Comparison of ENCODE assay signal across 8 cellular contexts in the genomic region with DNA sequence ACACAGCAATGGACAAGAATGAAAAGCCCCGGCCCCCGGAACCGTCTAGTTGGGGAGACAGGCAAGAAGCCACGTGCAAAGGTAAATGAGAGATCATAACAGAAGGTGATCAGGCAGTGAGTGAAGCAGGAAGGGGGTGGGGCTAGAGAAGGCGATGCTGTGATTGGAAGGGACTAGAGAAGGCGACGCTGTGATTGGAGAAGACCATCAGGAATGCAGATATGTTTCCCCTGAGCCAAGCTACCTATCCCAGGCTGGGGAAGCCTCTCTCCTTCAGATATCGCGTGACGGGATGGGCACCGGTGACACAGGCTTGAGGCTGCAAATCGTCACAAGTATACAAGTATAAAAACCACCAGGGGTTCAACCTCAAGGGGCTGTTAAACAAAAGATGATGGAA. TPM values are rescaled to one million over a fixed set of nuclear protein-coding genes. Genes with fewer than 3 reads are reported as not detected.
DNase-seq lines count a peak whose midpoint lies in the region; ATAC-seq and TF ChIP-seq lines count a peak whose summit lies in the region.

No MANE protein-coding gene starts in this region.

- no peak overlapping the region for H2AFZ ChIP-seq in osteoblast (ENCODE audit: low read length)

- peaks cover 2% of the 10 kb centered on the region for H3K4me1 ChIP-seq in CD4-positive, CD25-positive, alpha-beta regulatory T cell (ENCODE audit: control insufficient read depth, insufficient read depth, low read length, poor library complexity, severe bottlenecking)
- H3K4me1 ChIP-seq in adrenal gland (replicated peaks in 1 of 2) (peaks cover 2 to 7% of the 10 kb centered on the region in 2 donors), osteoblast (ENCODE audit: insufficient read depth, low read length) (no peaks in the 10 kb centered on the region), heart right ventricle (peaks cover 2 to 31% (median 13%) of the 10 kb centered on the region in 9 donors)

- H3K36me3 Mint-ChIP-seq in CD4-positive, CD25-positive, alpha-beta regulatory T cell: peaks cover 13% of the 10 kb centered on the region
- H3K36me3 Mint-ChIP-seq in activated T-cell treated with anti-CD3 and anti-CD28 coated beads, Interleukin-2, amount 50 U/mL, for 4 hours (ENCODE audit: insufficient read depth): peaks cover 7% of the 10 kb centered on the region
- H3K36me3 Mint-ChIP-seq in activated T-helper 1 cell treated with anti-CD3 and anti-CD28 coated beads, Interleukin-12 subunit alpha, Interleukin-12 subunit beta, Interleukin-2, Interleukin-4 antibody, amounts not matched to agents 30 ng/mL and 10 ng/mL and 1 ng/mL, durations not matched to agents 14 hours and 24 hours and 36 hours (ENCODE audit: low read depth): peaks cover 6% of the 10 kb centered on the region

- H3K27ac ChIP-seq in CD4-positive, CD25-positive, alpha-beta regulatory T cell (ENCODE audit: insufficient read depth, low read length, poor library complexity, severe bottlenecking): no peak overlapping the region
- H3K27ac ChIP-seq in adrenal gland: no peak overlapping the region
- H3K27ac ChIP-seq in osteoblast (ENCODE audit: low read depth, low read length): no peak overlapping the region
- H3K27ac ChIP-seq in heart right ventricle: no peak overlapping the region

- H3K27me3 Mint-ChIP-seq in CD4-positive, CD25-positive, alpha-beta regulatory T cell: no peaks in the 10 kb centered on the region
- H3K27me3 Mint-ChIP-seq in activated T-cell treated with anti-CD3 and anti-CD28 coated beads, Interleukin-2, amount 50 U/mL, for 4 hours (ENCODE audit: low read depth): no peaks in the 10 kb centered on the region
- H3K27me3 Mint-ChIP-seq in activated T-helper 1 cell treated with anti-CD3 and anti-CD28 coated beads, Interleukin-12 subunit alpha, Interleukin-12 subunit beta, Interleukin-2, Interleukin-4 antibody, amounts not matched to agents 30 ng/mL and 10 ng/mL and 1 ng/mL, durations not matched to agents 14 hours and 24 hours and 36 hours (ENCODE audit: insufficient read depth): no peaks in the 10 kb centered on the region

- no peak for TF ChIP-seq CTCF in adrenal gland (IDR thresholded peaks at IDR 0.05)
- no peak for TF ChIP-seq CTCF in osteoblast (IDR thresholded peaks at IDR 0.05; ENCODE audit: extremely low read depth, low read depth, low read length)
- no peak for TF ChIP-seq CTCF in heart right ventricle (IDR thresholded peaks at IDR 0.05)

- no peak for TF ChIP-seq POLR2A in adrenal gland (IDR thresholded peaks at IDR 0.05)

- H3K79me2 ChIP-seq in osteoblast (ENCODE audit: insufficient read depth, low read length): no peaks in the 10 kb centered on the region

- WGBS in adrenal gland, 4 donors: 71 to 78% (median 74%) methylated on average over 12 of the region's 12 CpGs
- WGBS in heart right ventricle, 2 donors: 60 to 69% methylated on average over 12 of the region's 12 CpGs

- H3K9me3 ChIP-seq in CD4-positive, CD25-positive, alpha-beta regulatory T cell (ENCODE audit: control insufficient read depth in 2 of 2, low read length in 2 of 2): no peaks in the 10 kb centered on the region
- H3K9me3 ChIP-seq in adrenal gland (replicated peaks in 1 of 3) (no peaks in the 10 kb centered on the region), osteoblast (ENCODE audit: low read depth, low read length) (no peaks in the 10 kb centered on the region), heart right ventricle (no peaks in the 10 kb centered on the region)

- H3K4me2 ChIP-seq in osteoblast (ENCODE audit: insufficient read depth, low read length): no peak overlapping the region

- DNase-seq in CD4-positive, CD25-positive, alpha-beta regulatory T cell: peak in 2 of 3 donors; percentile 34 to 77
- DNase-seq in NAMALWA (ENCODE audit: low spot score): peak; percentile 66
- peak; percentile 38 for DNase-seq in activated T-cell treated with anti-CD3 and anti-CD28 coated beads, Interleukin-2, amount 50 U/mL, for 4 hours
- DNase-seq in islet precursor cell: peak; percentile 93
- DNase-seq in adrenal gland: no peak
- no peak for DNase-seq in osteoblast (ENCODE audit: insufficient read length, low spot score, missing footprints)
- no peak for DNase-seq in activated T-helper 1 cell treated with anti-CD3 and anti-CD28 coated beads, Interleukin-12 subunit alpha, Interleukin-12 subunit beta, Interleukin-2, Interleukin-4 antibody, amounts not matched to agents 30 ng/mL and 10 ng/mL and 1 ng/mL, durations not matched to agents 14 hours and 24 hours and 36 hours (ENCODE audit: low spot score)
- DNase-seq in heart right ventricle: no peak

- intact Hi-C loops in adrenal gland (cut with DNase I): no loop called here
- intact Hi-C loops in activated T-helper 1 cell treated with anti-CD3 and anti-CD28 coated beads, Interleukin-12 subunit alpha, Interleukin-12 subunit beta, Interleukin-2, Interleukin-4 antibody, amounts not matched to agents 30 ng/mL and 10 ng/mL and 1 ng/mL, durations not matched to agents 14 hours and 24 hours and 36 hours (cut with micrococcal nuclease): no loop called here
- intact Hi-C loops in heart right ventricle (cut with DNase I): no loop called here

- peaks cover 7% of the 10 kb centered on the region for H3K36me3 ChIP-seq in CD4-positive, CD25-positive, alpha-beta regulatory T cell (ENCODE audit: control insufficient read depth, insufficient read depth, low read length)
- peaks cover 0 to 28% of the 10 kb centered on the region in 2 donors for H3K36me3 ChIP-seq in adrenal gland (replicated peaks in 1 of 2)
- H3K36me3 ChIP-seq in osteoblast (ENCODE audit: insufficient read depth, low read length): peaks cover 21% of the 10 kb centered on the region
- H3K36me3 ChIP-seq in heart right ventricle: peaks cover 0 to 77% (median 4%) of the 10 kb centered on the region in 9 donors

- no peak overlapping the region for H3K4me3 ChIP-seq in CD4-positive, CD25-positive, alpha-beta regulatory T cell (ENCODE audit: low read depth, low read length)
- H3K4me3 ChIP-seq in adrenal gland (no peak overlapping the region), osteoblast (ENCODE audit: insufficient read depth, low read length) (no peak overlapping the region), heart right ventricle (no peak overlapping the region)

- H3K9me3 Mint-ChIP-seq in CD4-positive, CD25-positive, alpha-beta regulatory T cell: no peaks in the 10 kb centered on the region
- no peaks in the 10 kb centered on the region for H3K9me3 Mint-ChIP-seq in activated T-cell treated with anti-CD3 and anti-CD28 coated beads, Interleukin-2, amount 50 U/mL, for 4 hours
- no peaks in the 10 kb centered on the region for H3K9me3 Mint-ChIP-seq in activated T-helper 1 cell treated with anti-CD3 and anti-CD28 coated beads, Interleukin-12 subunit alpha, Interleukin-12 subunit beta, Interleukin-2, Interleukin-4 antibody, amounts not matched to agents 30 ng/mL and 10 ng/mL and 1 ng/mL, durations not matched to agents 14 hours and 24 hours and 36 hours

- peak overlapping the region; percentile 22 to 88 (median 63) for H3K27ac Mint-ChIP-seq in CD4-positive, CD25-positive, alpha-beta regulatory T cell
- H3K27ac Mint-ChIP-seq in activated T-helper 1 cell treated with anti-CD3 and anti-CD28 coated beads, Interleukin-12 subunit alpha, Interleukin-12 subunit beta, Interleukin-2, Interleukin-4 antibody, amounts not matched to agents 30 ng/mL and 10 ng/mL and 1 ng/mL, durations not matched to agents 14 hours and 24 hours and 36 hours: no peak overlapping the region

- no peaks in the 10 kb centered on the region for H4K20me1 ChIP-seq in osteoblast (ENCODE audit: insufficient read depth, low read length)

- ATAC-seq in CD4-positive, CD25-positive, alpha-beta regulatory T cell (ENCODE audit: low read depth in 2 of 2): peak; percentile 48 to 73
- peak; percentile 69 to 77 for ATAC-seq in activated T-cell treated with anti-CD3 and anti-CD28 coated beads, Interleukin-2, amount 50 U/mL, for 4 hours
- no peak for ATAC-seq in heart right ventricle

- H3K4me3 Mint-ChIP-seq in CD4-positive, CD25-positive, alpha-beta regulatory T cell: no peak overlapping the region
- H3K4me3 Mint-ChIP-seq in activated T-cell treated with anti-CD3 and anti-CD28 coated beads, Interleukin-2, amount 50 U/mL, for 4 hours: no peak overlapping the region
- no peak overlapping the region for H3K4me3 Mint-ChIP-seq in activated T-helper 1 cell treated with anti-CD3 and anti-CD28 coated beads, Interleukin-12 subunit alpha, Interleukin-12 subunit beta, Interleukin-2, Interleukin-4 antibody, amounts not matched to agents 30 ng/mL and 10 ng/mL and 1 ng/mL, durations not matched to agents 14 hours and 24 hours and 36 hours

- no peaks in the 10 kb centered on the region for H3K27me3 ChIP-seq in CD4-positive, CD25-positive, alpha-beta regulatory T cell (ENCODE audit: control insufficient read depth, insufficient read depth, low read length)
- H3K27me3 ChIP-seq in adrenal gland (no peaks in the 10 kb centered on the region), osteoblast (ENCODE audit: insufficient read depth, low read length) (no peaks in the 10 kb centered on the region), heart right ventricle (no peaks in the 10 kb centered on the region)

- H3K4me1 Mint-ChIP-seq in CD4-positive, CD25-positive, alpha-beta regulatory T cell: peaks cover 0 to 16% (median 6%) of the 10 kb centered on the region in 4 donors
- peaks cover 8% of the 10 kb centered on the region for H3K4me1 Mint-ChIP-seq in activated T-cell treated with anti-CD3 and anti-CD28 coated beads, Interleukin-2, amount 50 U/mL, for 4 hours (ENCODE audit: low read depth)
- no peaks in the 10 kb centered on the region for H3K4me1 Mint-ChIP-seq in activated T-helper 1 cell treated with anti-CD3 and anti-CD28 coated beads, Interleukin-12 subunit alpha, Interleukin-12 subunit beta, Interleukin-2, Interleukin-4 antibody, amounts not matched to agents 30 ng/mL and 10 ng/mL and 1 ng/mL, durations not matched to agents 14 hours and 24 hours and 36 hours (ENCODE audit: low read depth)

RNA-seq across cellular contexts. Expression of a gene that starts 21.8 kb away (rescaled TPM):
- total RNA-seq in CD4-positive, CD25-positive, alpha-beta regulatory T cell: 82.9 TPM
- 1 to 10 TPM; 5.3 to 7.5 (median 5.9) TPM for polyA plus RNA-seq in CD4-positive, CD25-positive, alpha-beta regulatory T cell
- 10 to 100 TPM; 65.2 to 75.4 (median 66.2) TPM for total RNA-seq in activated T-cell treated with anti-CD3 and anti-CD28 coated beads, Interleukin-2, amount 50 U/mL, for 4 hours
- 10 to 100 TPM in 6 of 8 donors, 1 to 10 TPM in 2; 7.6 to 22.8 (median 12.8) TPM for total RNA-seq in adrenal gland
- 100 to 1,000 TPM in 1 of 3 donors, 10 to 100 TPM in 1, 1 to 10 TPM in 1; 6.7 to 147 (median 54.1) TPM for polyA plus RNA-seq in adrenal gland
- total RNA-seq in osteoblast: 11.5 and 11.9 TPM in 2 replicates
- 57.8 and 61.5 TPM in 2 replicates for total RNA-seq in activated T-helper 1 cell treated with anti-CD3 and anti-CD28 coated beads, Interleukin-12 subunit alpha, Interleukin-12 subunit beta, Interleukin-2, Interleukin-4 antibody, amounts not matched to agents 30 ng/mL and 10 ng/mL and 1 ng/mL, durations not matched to agents 14 hours and 24 hours and 36 hours
- 10 to 100 TPM; 15.5 to 21.2 (median 17.8) TPM for total RNA-seq in heart right ventricle
- polyA plus RNA-seq in heart right ventricle: 10 to 100 TPM; 26.8 to 50.0 TPM

RNA-seq across cellular contexts. Expression of a gene that starts 32.0 kb away (rescaled TPM):
- total RNA-seq in CD4-positive, CD25-positive, alpha-beta regulatory T cell: 23.2 TPM
- polyA plus RNA-seq in CD4-positive, CD25-positive, alpha-beta regulatory T cell: 1 to 10 TPM in 2 of 4 donors, under 1 TPM in 2; 0.48 to 1.6 (median 0.83) TPM
- total RNA-seq in activated T-cell treated with anti-CD3 and anti-CD28 coated beads, Interleukin-2, amount 50 U/mL, for 4 hours: 10 to 100 TPM; 11.3 to 13.8 (median 12.3) TPM
- total RNA-seq in adrenal gland (10 to 100 TPM in 3 of 8 donors, 1 to 10 TPM in 5; 5.6 to 21.4 (median 8.3) TPM), osteoblast (2.4 and 2.5 TPM in 2 replicates), heart right ventricle (10 to 100 TPM; 10.4 to 15.8 (median 12.0) TPM)
- polyA plus RNA-seq in adrenal gland (10 to 100 TPM in 1 of 3 donors, 1 to 10 TPM in 2; 1.4 to 15.4 (median 6.8) TPM), heart right ventricle (1 to 10 TPM; 2.7 to 5.9 TPM)
- total RNA-seq in activated T-helper 1 cell treated with anti-CD3 and anti-CD28 coated beads, Interleukin-12 subunit alpha, Interleukin-12 subunit beta, Interleukin-2, Interleukin-4 antibody, amounts not matched to agents 30 ng/mL and 10 ng/mL and 1 ng/mL, durations not matched to agents 14 hours and 24 hours and 36 hours: 16.0 and 17.0 TPM in 2 replicates

RNA-seq across cellular contexts. Expression of a gene that starts 35.9 kb away (rescaled TPM):
- not detected for total RNA-seq in CD4-positive, CD25-positive, alpha-beta regulatory T cell
- under 1 TPM in 1 of 4 donors, not detected in 3; 0.52 TPM for polyA plus RNA-seq in CD4-positive, CD25-positive, alpha-beta regulatory T cell
- under 1 TPM in 2 of 3 donors, not detected in 1; 0.08 to 0.30 TPM for total RNA-seq in activated T-cell treated with anti-CD3 and anti-CD28 coated beads, Interleukin-2, amount 50 U/mL, for 4 hours
- total RNA-seq in adrenal gland (1 to 10 TPM in 1 of 8 donors, under 1 TPM in 5, not detected in 2; 0.35 to 2.1 (median 0.52) TPM), osteoblast (4.0 and 6.5 TPM in 2 replicates), heart right ventricle (1 to 10 TPM in 7 of 10 donors, under 1 TPM in 3; 0.76 to 6.2 (median 1.8) TPM)
- polyA plus RNA-seq in adrenal gland (1 to 10 TPM in 2 of 3 donors, under 1 TPM in 1; 0.15 to 1.7 (median 1.1) TPM), heart right ventricle (1 to 10 TPM in 1 of 2 donors, under 1 TPM in 1; 0.90 to 2.3 TPM)
- not detected in 2 replicates for total RNA-seq in activated T-helper 1 cell treated with anti-CD3 and anti-CD28 coated beads, Interleukin-12 subunit alpha, Interleukin-12 subunit beta, Interleukin-2, Interleukin-4 antibody, amounts not matched to agents 30 ng/mL and 10 ng/mL and 1 ng/mL, durations not matched to agents 14 hours and 24 hours and 36 hours

RNA-seq across cellular contexts. Expression of a gene that starts 53.9 kb away (rescaled TPM):
- total RNA-seq in CD4-positive, CD25-positive, alpha-beta regulatory T cell: not detected
- polyA plus RNA-seq in CD4-positive, CD25-positive, alpha-beta regulatory T cell: under 1 TPM in 1 of 4 donors, not detected in 3; 0.55 TPM
- total RNA-seq in activated T-cell treated with anti-CD3 and anti-CD28 coated beads, Interleukin-2, amount 50 U/mL, for 4 hours: not detected
- not detected for total RNA-seq in adrenal gland
- not detected for polyA plus RNA-seq in adrenal gland
- not detected in 2 replicates for total RNA-seq in osteoblast
- not detected in 2 replicates for total RNA-seq in activated T-helper 1 cell treated with anti-CD3 and anti-CD28 coated beads, Interleukin-12 subunit alpha, Interleukin-12 subunit beta, Interleukin-2, Interleukin-4 antibody, amounts not matched to agents 30 ng/mL and 10 ng/mL and 1 ng/mL, durations not matched to agents 14 hours and 24 hours and 36 hours
- total RNA-seq in heart right ventricle: not detected
- not detected for polyA plus RNA-seq in heart right ventricle

RNA-seq across cellular contexts. Expression of a gene that starts 57.5 kb away (rescaled TPM):
- 51.9 TPM for total RNA-seq in CD4-positive, CD25-positive, alpha-beta regulatory T cell
- 10 to 100 TPM; 71.2 to 78.4 (median 74.6) TPM for polyA plus RNA-seq in CD4-positive, CD25-positive, alpha-beta regulatory T cell
- total RNA-seq in activated T-cell treated with anti-CD3 and anti-CD28 coated beads, Interleukin-2, amount 50 U/mL, for 4 hours: 100 to 1,000 TPM in 1 of 3 donors, 10 to 100 TPM in 2; 91.2 to 102 (median 94.0) TPM
- total RNA-seq in adrenal gland: 1 to 10 TPM; 1.2 to 5.2 (median 4.1) TPM
- 1 to 10 TPM; 1.6 to 3.6 (median 2.5) TPM for polyA plus RNA-seq in adrenal gland
- 1.1 and 1.2 TPM in 2 replicates for total RNA-seq in osteoblast
- 82.5 and 84.9 TPM in 2 replicates for total RNA-seq in activated T-helper 1 cell treated with anti-CD3 and anti-CD28 coated beads, Interleukin-12 subunit alpha, Interleukin-12 subunit beta, Interleukin-2, Interleukin-4 antibody, amounts not matched to agents 30 ng/mL and 10 ng/mL and 1 ng/mL, durations not matched to agents 14 hours and 24 hours and 36 hours
- total RNA-seq in heart right ventricle: 1 to 10 TPM; 2.4 to 7.6 (median 3.4) TPM
- 1 to 10 TPM; 4.6 to 5.9 TPM for polyA plus RNA-seq in heart right ventricle

Comparison
In these comparisons a context has a peak if more than half of its experiments do, and no peak if none do; other contexts are left out.
1. ATAC-seq: peak in CD4-positive, CD25-positive, alpha-beta regulatory T cell (2 of 2) and activated T-cell treated with anti-CD3 and anti-CD28 coated beads, Interleukin-2, amount 50 U/mL, for 4 hours (2 of 2); none in heart right ventricle (0 of 8).
2. DNase-seq: peak in CD4-positive, CD25-positive, alpha-beta regulatory T cell (2 of 3), NAMALWA (single experiment), activated T-cell treated with anti-CD3 and anti-CD28 coated beads, Interleukin-2, amount 50 U/mL, for 4 hours (single experiment) and islet precursor cell (single experiment); none in adrenal gland (0 of 7), osteoblast (single experiment), activated T-helper 1 cell treated with anti-CD3 and anti-CD28 coated beads, Interleukin-12 subunit alpha, Interleukin-12 subunit beta, Interleukin-2, Interleukin-4 antibody, amounts not matched to agents 30 ng/mL and 10 ng/mL and 1 ng/mL, durations not matched to agents 14 hours and 24 hours and 36 hours (single experiment) and heart right ventricle (0 of 2).